In the genomic region with DNA sequence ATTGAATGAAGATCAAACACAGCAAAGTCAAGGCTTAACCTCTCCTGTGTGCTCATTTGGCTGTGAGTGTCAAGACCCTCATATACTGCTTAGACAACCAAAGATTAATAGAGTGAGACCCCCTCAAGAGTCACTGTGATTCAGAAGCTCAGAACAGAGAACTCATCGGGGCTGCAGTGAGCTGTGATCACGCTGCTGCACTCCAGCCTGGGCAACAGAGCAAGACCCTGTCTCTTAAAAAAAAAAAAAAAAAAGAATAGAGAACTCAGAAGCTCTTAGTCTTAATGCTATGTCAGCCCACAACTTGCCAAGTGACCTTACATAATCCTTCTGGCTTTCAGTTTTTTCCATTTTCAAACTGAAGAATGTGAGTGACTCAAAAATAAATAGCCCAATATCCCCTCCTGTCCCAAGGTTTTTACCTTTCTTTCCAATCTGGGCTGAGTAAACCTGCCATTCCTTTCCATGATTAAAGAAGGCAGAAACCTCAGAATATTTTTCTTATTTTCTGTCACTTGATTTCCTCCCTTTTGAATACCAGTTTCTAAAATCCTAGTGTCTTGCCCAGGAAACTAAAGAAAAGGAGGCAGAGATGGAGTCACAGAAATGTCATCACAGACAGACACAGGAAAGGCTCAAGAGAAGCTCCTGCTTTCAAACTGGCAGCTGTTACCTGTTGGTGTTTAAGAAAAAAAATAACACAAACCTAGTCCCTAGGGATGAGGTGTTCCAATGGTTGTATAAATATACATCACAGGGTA, we compare ENCODE assay signal across 22 cellular contexts.
"Had no signal": no experiment of that assay in that cellular context is flagged by ENCODE, and none has a peak within 500 bp of the region (broad histone marks: within the 10 kb centered on the region; RNA-seq: fewer than 3 reads in every experiment).

No MANE protein-coding gene starts in this region.

- H3K36me3 Mint-ChIP-seq: activated naive CD4-positive, alpha-beta T cell treated with anti-CD3 and anti-CD28 coated beads, Interleukin-2, amount 50 U/mL, for 24 hours had no signal

- H3K27ac Mint-ChIP-seq: activated naive CD4-positive, alpha-beta T cell treated with anti-CD3 and anti-CD28 coated beads, Interleukin-2, amount 50 U/mL, for 24 hours; endodermal cell; T-helper 2 cell treated with Interferon-gamma antibody and Interleukin-4, amounts not matched to agents 5 μg/mL and 100 μg/mL, for 36 hours had no signal

- H3K27me3 Mint-ChIP-seq: activated naive CD4-positive, alpha-beta T cell treated with anti-CD3 and anti-CD28 coated beads, Interleukin-2, amount 50 U/mL, for 24 hours had no signal

- H3K9me3 Mint-ChIP-seq: activated naive CD4-positive, alpha-beta T cell treated with anti-CD3 and anti-CD28 coated beads, Interleukin-2, amount 50 U/mL, for 24 hours; endodermal cell; nephron progenitor cell; T-helper 2 cell treated with Interferon-gamma antibody and Interleukin-4, amounts not matched to agents 5 μg/mL and 100 μg/mL, for 36 hours had no signal

- H3K4me1 ChIP-seq: left ventricle myocardium inferior had no signal

- H3K36me3 ChIP-seq: left ventricle myocardium inferior had no signal

- H3K4me3 ChIP-seq: body of pancreas, dorsolateral prefrontal cortex, left ventricle myocardium inferior had no signal

- DNase-seq: activated CD4-positive, alpha-beta T cell treated with anti-CD3 and anti-CD28 coated beads, Interleukin-2, amount 50 U/mL, for 4 hours; activated gamma-delta T cell; central memory CD4-positive, alpha-beta T cell; dorsolateral prefrontal cortex; endodermal cell; left ventricle myocardium inferior; mammary epithelial cell; midbrain; nephron progenitor cell; nucleus accumbens; posterior cingulate gyrus; retina; stimulated activated CD4-positive, alpha-beta T cell treated with anti-CD3 and anti-CD28 coated beads, Interleukin-2, amount 100 ng/mL, for 24 hours; stimulated activated naive CD4-positive, alpha-beta T cell treated with Interleukin-2 at 50 U/mL for 16 hours; trophoblast cell had no signal

- H3K4me1 Mint-ChIP-seq: activated naive CD4-positive, alpha-beta T cell treated with anti-CD3 and anti-CD28 coated beads, Interleukin-2, amount 50 U/mL, for 24 hours had no signal

- H3K27ac ChIP-seq: body of pancreas, dorsolateral prefrontal cortex, epithelial cell of prostate, left ventricle myocardium inferior had no signal

- FAIRE-seq: colon, frontal cortex, TTC549 had no signal

- H3K9me3 ChIP-seq: body of pancreas, left ventricle myocardium inferior had no signal

- H3K27me3 ChIP-seq: body of pancreas, dorsolateral prefrontal cortex had no signal

- ATAC-seq: body of pancreas had no signal

- H3K4me3 Mint-ChIP-seq: activated naive CD4-positive, alpha-beta T cell treated with anti-CD3 and anti-CD28 coated beads, Interleukin-2, amount 50 U/mL, for 24 hours; endodermal cell; nephron progenitor cell; T-helper 2 cell treated with Interferon-gamma antibody and Interleukin-4, amounts not matched to agents 5 μg/mL and 100 μg/mL, for 36 hours had no signal
